Comparison of ENCODE assay signal across 1 cellular context in genomic region chr1:921011-921837, GRCh38.
A peak's percentile ranks its signal among the peaks of the same experiment; 100 is the strongest.
TF ChIP-seq lines count a peak whose summit lies in the region.

No MANE protein-coding gene starts in this region.

TF ChIP-seq in GM12878, 131 proteins besides CTCF, POLR2A, EP300 and RAD21:
- TF ChIP-seq YY1 (IDR thresholded peaks at IDR 0.05; ENCODE audit: low read depth, low read length), result 0 out of 2 replicates have a peak, but pooled peaks have one; percentile 12
- peak; percentile 67 for TF ChIP-seq NR2F1 (conservative IDR thresholded peaks at IDR 0.05)
- TF ChIP-seq CUX1 (IDR thresholded peaks at IDR 0.05; ENCODE audit: insufficient replicate concordance, low read depth, low read length), result no peak
- no peak for TF ChIP-seq KDM1A (IDR thresholded peaks at IDR 0.05; ENCODE audit: borderline replicate concordance)
- peak in 1 of 2 experiments; percentile 8; a peak in 1 of 4 replicates for TF ChIP-seq BHLHE40 (IDR thresholded peaks at IDR 0.05; ENCODE audit: borderline replicate concordance in 1 of 2, low read depth in 2 of 2, low read length in 1 of 2)
- TF ChIP-seq RAD51 (IDR thresholded peaks at IDR 0.05), result no peak
- peak; percentile 25; the same call in 1 of the 2 replicates for TF ChIP-seq SMC3 (IDR thresholded peaks at IDR 0.05; ENCODE audit: borderline replicate concordance, low read length)
- TF ChIP-seq POLR2AphosphoS2 (IDR thresholded peaks at IDR 0.05; ENCODE audit: low read depth, low read length), result no peak
- TF ChIP-seq ZZZ3 (IDR thresholded peaks at IDR 0.05; ENCODE audit: control insufficient read depth, insufficient read length, low read depth), result no peak
- 0 out of 2 replicates have a peak, but pooled peaks have one; percentile 9 for TF ChIP-seq RUNX3 (IDR thresholded peaks at IDR 0.05; ENCODE audit: low read length)
- no peak for TF ChIP-seq IRF5 (IDR thresholded peaks at IDR 0.05; ENCODE audit: borderline replicate concordance)
- TF ChIP-seq ETV6 (conservative IDR thresholded peaks at IDR 0.05 in 1 of 2, IDR thresholded peaks at IDR 0.05 in 1 of 2; ENCODE audit: borderline replicate concordance in 1 of 2, low read depth in 1 of 2), result no peak
- TF ChIP-seq CREM (IDR thresholded peaks at IDR 0.05; ENCODE audit: low read depth), result 0 out of 2 replicates have a peak, but pooled peaks have one; percentile 39
- no peak for TF ChIP-seq PKNOX1 (IDR thresholded peaks at IDR 0.05)
- TF ChIP-seq RELB (IDR thresholded peaks at IDR 0.05; ENCODE audit: low read depth), result 0 out of 2 replicates have a peak, but pooled peaks have one; percentile 22
- no peak for TF ChIP-seq E2F4 (IDR thresholded peaks at IDR 0.05; ENCODE audit: low read depth, low read length)
- 0 out of 3 replicates have a peak, but pooled peaks of 1 of the 2 experiments have one; percentile 11 for TF ChIP-seq EGR1 (IDR thresholded peaks at IDR 0.05; ENCODE audit: borderline replicate concordance in 1 of 2, low read depth in 2 of 2, low read length in 2 of 2)
- TF ChIP-seq JUND (IDR thresholded peaks at IDR 0.05; ENCODE audit: low read depth, low read length), result no peak
- peak; percentile 100 for TF ChIP-seq LARP7 (IDR thresholded peaks at IDR 0.05)
- no peak for TF ChIP-seq POU2F2 (IDR thresholded peaks at IDR 0.05; ENCODE audit: borderline replicate concordance, low read depth, low read length)
- 0 out of 2 replicates have a peak, but pooled peaks have one; percentile 33 for TF ChIP-seq TCF3 (IDR thresholded peaks at IDR 0.05; ENCODE audit: borderline replicate concordance, insufficient read depth, low read depth, low read length)
